8 cellular contexts compared by ENCODE assay signal in the genomic region with DNA sequence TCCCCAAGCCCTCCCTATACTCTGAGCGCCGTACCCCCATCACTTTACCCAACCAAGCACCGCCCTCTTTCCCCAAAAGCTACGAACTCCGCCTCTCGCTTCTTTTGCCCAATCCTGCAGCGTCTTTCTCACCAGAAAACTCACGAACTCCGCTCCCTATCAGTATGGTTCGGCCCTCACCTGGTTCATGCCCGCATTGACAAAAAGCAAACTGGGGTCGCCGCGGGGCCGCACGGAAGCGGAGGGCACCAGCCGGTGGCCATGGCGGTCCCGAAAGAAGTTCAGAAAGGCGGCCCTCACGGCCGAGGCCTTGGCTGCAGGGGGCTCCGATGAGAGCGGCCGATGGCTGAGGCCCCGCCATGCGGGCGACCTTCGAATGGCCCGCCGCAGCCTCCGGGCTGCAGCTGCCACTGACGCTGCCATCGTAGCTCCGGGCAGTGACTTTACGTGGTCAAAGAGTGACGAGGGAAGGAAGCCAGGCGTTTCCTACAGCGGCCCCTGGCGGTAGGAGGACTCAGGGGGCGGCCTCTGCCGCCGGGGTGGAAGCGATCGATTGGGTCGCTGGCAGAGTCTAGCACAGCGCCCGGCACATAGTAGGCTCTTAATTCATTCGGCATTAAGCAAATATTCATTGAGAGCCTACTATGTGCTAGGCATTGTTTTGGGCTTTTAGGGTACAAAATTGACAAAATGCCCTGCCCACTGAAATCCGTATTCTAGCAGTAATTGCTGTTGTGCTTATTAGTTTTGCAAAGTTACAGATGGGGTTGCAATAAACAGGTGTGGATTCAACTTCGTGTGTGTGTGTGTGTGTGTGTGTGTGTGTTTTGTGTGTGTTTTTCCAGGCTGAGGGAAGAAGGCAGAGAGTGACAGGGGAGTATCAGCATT. TPM values are rescaled to one million over a fixed set of nuclear protein-coding genes. Genes with fewer than 3 reads are reported as not detected.
DNase-seq lines count a peak whose midpoint lies in the region; ATAC-seq and TF ChIP-seq lines count a peak whose summit lies in the region.

TSS of gene AARS2 (minus strand) at position 447 of the 888 bp plus-strand sequence. CDS start at position 423, 24 bp downstream.

- peak; percentile 95 for DNase-seq in ELF-1 (ENCODE audit: low read depth, low spot score)
- DNase-seq in GM23248, result peak; percentile 88
- DNase-seq in Karpas-422, result peak; percentile 96
- peak; percentile 89 for DNase-seq in RKO (ENCODE audit: low spot score)
- peak; percentile 87 to 96 for DNase-seq in activated T-helper 1 cell treated with anti-CD3 and anti-CD28 coated beads, Interleukin-2, amount 50 U/mL, for 16 hours (ENCODE audit: low read depth in 1 of 2, low spot score in 1 of 2)
- peak; percentile 83 for DNase-seq in fibroblast of peridontal ligament (ENCODE audit: extremely low read depth)
- DNase-seq in natural killer cell, result peak; percentile 92
- peak; percentile 70 to 92 (median 84) for DNase-seq in stimulated activated naive CD4-positive, alpha-beta T cell (lab: John Stamatoyannopoulos, UW)

- no peaks in the 10 kb centered on the region for H4K20me1 ChIP-seq in GM23248 (ENCODE audit: insufficient read depth)
- no peaks in the 10 kb centered on the region for H4K20me1 ChIP-seq in Karpas-422 (ENCODE audit: insufficient read depth, low read depth, low read length)

- peak; percentile 99 for TF ChIP-seq CTCF in natural killer cell (IDR thresholded peaks at IDR 0.05)

- H3K4me3 ChIP-seq in GM23248, result peak within 1 kb of the TSS; percentile 85
- H3K4me3 ChIP-seq in Karpas-422 (ENCODE audit: low read length), result peak within 1 kb of the TSS; percentile 81

- H2AFZ ChIP-seq in GM23248 (peak within 1 kb of the TSS; percentile 89), Karpas-422 (ENCODE audit: low read length) (peak within 1 kb of the TSS; percentile 72)

- H3K9ac ChIP-seq in GM23248 (peak within 1 kb of the TSS; percentile 93), Karpas-422 (ENCODE audit: low read length) (peak within 1 kb of the TSS; percentile 87)

- peak; percentile 98 for ATAC-seq in natural killer cell

- no peaks in the 10 kb centered on the region for H3K9me3 ChIP-seq in GM23248 (ENCODE audit: low read depth)
- no peaks in the 10 kb centered on the region for H3K9me3 ChIP-seq in Karpas-422 (ENCODE audit: low read length)

- peaks cover 8% of the 10 kb centered on the region for H3K36me3 Mint-ChIP-seq in natural killer cell

- no peaks in the 10 kb centered on the region for H3K9me2 ChIP-seq in GM23248 (ENCODE audit: insufficient read depth)
- no peaks in the 10 kb centered on the region for H3K9me2 ChIP-seq in Karpas-422 (replicated peaks; ENCODE audit: insufficient read depth, low read length)

- peaks cover under 1 to 9% of the 10 kb centered on the region in 2 donors for H3K27me3 Mint-ChIP-seq in natural killer cell (ENCODE audit: low read depth in 2 of 2)

- H3K36me3 ChIP-seq in GM23248 (ENCODE audit: low read depth) (peaks cover 12% of the 10 kb centered on the region; the same call in 1 of the 2 replicates), Karpas-422 (ENCODE audit: insufficient read depth, low read length) (peaks cover 9% of the 10 kb centered on the region; the same call in 1 of the 2 replicates)

- peaks cover 18 to 31% of the 10 kb centered on the region in 2 donors for H3K4me1 Mint-ChIP-seq in natural killer cell

- H3F3A ChIP-seq in GM23248 (ENCODE audit: insufficient read depth), result peaks cover 17% of the 10 kb centered on the region

- 1 to 2% methylated on average over 52 of the region's 52 CpGs for WGBS in GM23248 (ENCODE audit: low coverage in 1 of 2, low lambda C conversion rate in 2 of 2, missing lambda C conversion rate in 2 of 2), 2 experiments

- intact Hi-C loops in natural killer cell (cut with micrococcal nuclease), result loop anchor here (1.0 kb wide), 1 partner anchor 45 kb away; no protein-coding TSS in a partner anchor

- peaks cover 15% of the 10 kb centered on the region for H3K4me1 ChIP-seq in GM23248 (ENCODE audit: insufficient read depth)
- H3K4me1 ChIP-seq in Karpas-422 (ENCODE audit: low read length), result peaks cover 18% of the 10 kb centered on the region

- H3K4me2 ChIP-seq in GM23248 (ENCODE audit: unreplicated experiment), result peak within 1 kb of the TSS; percentile 77
- H3K4me2 ChIP-seq in Karpas-422 (ENCODE audit: low read depth, low read length, poor library complexity, severe bottlenecking), result peak within 1 kb of the TSS; percentile 69

- H3K27ac ChIP-seq in GM23248 (peak within 1 kb of the TSS; percentile 57), Karpas-422 (ENCODE audit: low read length) (peak within 1 kb of the TSS; percentile 45; the same call in 1 of the 2 replicates)

- H3K4me3 Mint-ChIP-seq in natural killer cell, result peak within 1 kb of the TSS; percentile 98

- peak within 1 kb of the TSS; percentile 95 to 98 for H3K27ac Mint-ChIP-seq in natural killer cell

- in situ Hi-C loops in GM23248 (cut with MboI), result no loop called here

- H3K27me3 ChIP-seq in GM23248 (replicated peaks; ENCODE audit: insufficient read depth), result peaks cover 5% of the 10 kb centered on the region; the same call in 1 of the 2 replicates
- H3K27me3 ChIP-seq in Karpas-422 (ENCODE audit: low read length), result no peaks in the 10 kb centered on the region

- H3K79me2 ChIP-seq in GM23248 (ENCODE audit: insufficient read depth), result peaks cover 9% of the 10 kb centered on the region; the same call in 1 of the 2 replicates
- peaks cover 18% of the 10 kb centered on the region for H3K79me2 ChIP-seq in Karpas-422 (ENCODE audit: low read length)

- H3K9me3 Mint-ChIP-seq in natural killer cell, result no peaks in the 10 kb centered on the region

RNA-seq across cellular contexts. Expression of gene AARS2, which starts in this region (rescaled TPM):
- total RNA-seq in GM23248 (2014; rRNA removed; shearing (Covaris generic)), result 14.4 and 14.7 TPM in 2 replicates
- 5.3 and 6.0 TPM in 2 replicates for polyA plus RNA-seq in GM23248 (2016; fragmentation: Nextera tagmentation; extraction: Ambion mirVana)
- total RNA-seq in Karpas-422 (2014; rRNA removed; shearing (Covaris generic); ENCODE audit: low replicate concordance), result 6.1 and 19.6 TPM in 2 replicates
- 10 to 100 TPM; 14.1 to 17.2 (median 14.2) TPM for total RNA-seq in natural killer cell

Comparison
In these comparisons a context has a peak if more than half of its experiments do, and no peak if none do; other contexts are left out.
1. Peak in every context shown above with its lines: DNase-seq, ATAC-seq, H3K4me3 ChIP-seq and H3K27ac ChIP-seq.